In the genomic region with DNA sequence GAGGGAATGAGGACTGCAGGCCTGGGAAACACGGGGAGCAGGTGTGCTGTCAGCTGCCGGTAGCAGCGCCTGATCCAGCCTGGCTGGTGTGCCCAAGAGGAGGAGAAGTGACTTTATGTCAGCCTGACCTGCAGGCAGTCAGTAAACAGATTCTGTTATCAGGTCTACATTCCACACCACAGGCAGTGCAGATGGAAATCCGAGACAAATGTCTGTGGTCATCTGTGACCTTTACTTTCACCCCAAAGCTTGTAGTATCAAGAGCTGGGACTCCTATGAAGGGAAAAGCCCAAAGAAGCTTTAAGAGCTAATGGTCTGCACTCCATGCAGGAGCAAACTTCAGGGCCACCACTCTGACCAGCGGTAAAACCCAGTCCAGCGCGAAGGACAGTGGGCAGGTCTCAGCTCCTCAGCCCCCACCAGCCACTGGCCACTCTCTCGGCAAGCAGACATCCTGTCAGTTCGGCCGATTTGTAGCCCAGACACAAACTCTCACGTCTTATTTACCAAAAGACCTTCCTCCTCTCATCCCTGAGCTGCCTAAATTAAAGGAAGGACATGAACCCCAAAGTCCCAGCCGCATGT, we compare ENCODE assay signal across 1 cellular context.
TF ChIP-seq lines count a peak whose summit lies in the region.

No MANE protein-coding gene starts in this region.

TF ChIP-seq in K562, 482 proteins besides CTCF, POLR2A, EP300 and RAD21 (continued from another document):
- TF ChIP-seq, protein P1, sequence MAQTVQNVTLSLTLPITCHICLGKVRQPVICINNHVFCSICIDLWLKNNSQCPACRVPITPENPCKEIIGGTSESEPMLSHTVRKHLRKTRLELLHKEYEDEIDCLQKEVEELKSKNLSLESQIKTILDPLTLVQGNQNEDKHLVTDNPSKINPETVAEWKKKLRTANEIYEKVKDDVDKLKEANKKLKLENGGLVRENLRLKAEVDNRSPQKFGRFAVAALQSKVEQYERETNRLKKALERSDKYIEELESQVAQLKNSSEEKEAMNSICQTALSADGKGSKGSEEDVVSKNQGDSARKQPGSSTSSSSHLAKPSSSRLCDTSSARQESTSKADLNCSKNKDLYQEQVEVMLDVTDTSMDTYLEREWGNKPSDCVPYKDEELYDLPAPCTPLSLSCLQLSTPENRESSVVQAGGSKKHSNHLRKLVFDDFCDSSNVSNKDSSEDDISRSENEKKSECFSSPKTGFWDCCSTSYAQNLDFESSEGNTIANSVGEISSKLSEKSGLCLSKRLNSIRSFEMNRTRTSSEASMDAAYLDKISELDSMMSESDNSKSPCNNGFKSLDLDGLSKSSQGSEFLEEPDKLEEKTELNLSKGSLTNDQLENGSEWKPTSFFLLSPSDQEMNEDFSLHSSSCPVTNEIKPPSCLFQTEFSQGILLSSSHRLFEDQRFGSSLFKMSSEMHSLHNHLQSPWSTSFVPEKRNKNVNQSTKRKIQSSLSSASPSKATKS (CRISPR knock-in tag; IDR thresholded peaks at IDR 0.05): no peak
- TF ChIP-seq ZNF165 (CRISPR knock-in tag; IDR thresholded peaks at IDR 0.05; ENCODE audit: borderline replicate concordance) (no peak), MYNN (IDR thresholded peaks at IDR 0.05) (peak; percentile 19; the same call in 1 of the 2 replicates), MYNN (CRISPR knock-in tag; IDR thresholded peaks at IDR 0.05) (no peak), SMARCE1 (IDR thresholded peaks at IDR 0.05) (peak; percentile 52; the same call in 1 of the 2 replicates), CEBPB (tag; IDR thresholded peaks at IDR 0.05) (no peak), XRCC4 (IDR thresholded peaks at IDR 0.05; ENCODE audit: extremely low read depth, insufficient read depth, insufficient read length) (no peak), CXXC5 (CRISPR knock-in tag; IDR thresholded peaks at IDR 0.05) (peak; percentile 28; the same call in 1 of the 2 replicates), BMI1 (IDR thresholded peaks at IDR 0.05; ENCODE audit: low read length) (no peak), CREBBP (IDR thresholded peaks at IDR 0.05; ENCODE audit: low read depth, low read length) (no peak), TEAD2 (tag; IDR thresholded peaks at IDR 0.05) (peak; percentile 80), ESRRA (IDR thresholded peaks at IDR 0.05; ENCODE audit: borderline replicate concordance, low read depth) (peak; percentile 96), ZNF197 (CRISPR knock-in tag; IDR thresholded peaks at IDR 0.05; ENCODE audit: low read depth) (no peak)
- TF ChIP-seq, protein P2, sequence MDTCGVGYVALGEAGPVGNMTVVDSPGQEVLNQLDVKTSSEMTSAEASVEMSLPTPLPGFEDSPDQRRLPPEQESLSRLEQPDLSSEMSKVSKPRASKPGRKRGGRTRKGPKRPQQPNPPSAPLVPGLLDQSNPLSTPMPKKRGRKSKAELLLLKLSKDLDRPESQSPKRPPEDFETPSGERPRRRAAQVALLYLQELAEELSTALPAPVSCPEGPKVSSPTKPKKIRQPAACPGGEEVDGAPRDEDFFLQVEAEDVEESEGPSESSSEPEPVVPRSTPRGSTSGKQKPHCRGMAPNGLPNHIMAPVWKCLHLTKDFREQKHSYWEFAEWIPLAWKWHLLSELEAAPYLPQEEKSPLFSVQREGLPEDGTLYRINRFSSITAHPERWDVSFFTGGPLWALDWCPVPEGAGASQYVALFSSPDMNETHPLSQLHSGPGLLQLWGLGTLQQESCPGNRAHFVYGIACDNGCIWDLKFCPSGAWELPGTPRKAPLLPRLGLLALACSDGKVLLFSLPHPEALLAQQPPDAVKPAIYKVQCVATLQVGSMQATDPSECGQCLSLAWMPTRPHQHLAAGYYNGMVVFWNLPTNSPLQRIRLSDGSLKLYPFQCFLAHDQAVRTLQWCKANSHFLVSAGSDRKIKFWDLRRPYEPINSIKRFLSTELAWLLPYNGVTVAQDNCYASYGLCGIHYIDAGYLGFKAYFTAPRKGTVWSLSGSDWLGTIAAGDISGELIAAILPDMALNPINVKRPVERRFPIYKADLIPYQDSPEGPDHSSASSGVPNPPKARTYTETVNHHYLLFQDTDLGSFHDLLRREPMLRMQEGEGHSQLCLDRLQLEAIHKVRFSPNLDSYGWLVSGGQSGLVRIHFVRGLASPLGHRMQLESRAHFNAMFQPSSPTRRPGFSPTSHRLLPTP (IDR thresholded peaks at IDR 0.05; ENCODE audit: borderline replicate concordance, extremely low read depth, insufficient read length): no peak
- TF ChIP-seq, protein P3, sequence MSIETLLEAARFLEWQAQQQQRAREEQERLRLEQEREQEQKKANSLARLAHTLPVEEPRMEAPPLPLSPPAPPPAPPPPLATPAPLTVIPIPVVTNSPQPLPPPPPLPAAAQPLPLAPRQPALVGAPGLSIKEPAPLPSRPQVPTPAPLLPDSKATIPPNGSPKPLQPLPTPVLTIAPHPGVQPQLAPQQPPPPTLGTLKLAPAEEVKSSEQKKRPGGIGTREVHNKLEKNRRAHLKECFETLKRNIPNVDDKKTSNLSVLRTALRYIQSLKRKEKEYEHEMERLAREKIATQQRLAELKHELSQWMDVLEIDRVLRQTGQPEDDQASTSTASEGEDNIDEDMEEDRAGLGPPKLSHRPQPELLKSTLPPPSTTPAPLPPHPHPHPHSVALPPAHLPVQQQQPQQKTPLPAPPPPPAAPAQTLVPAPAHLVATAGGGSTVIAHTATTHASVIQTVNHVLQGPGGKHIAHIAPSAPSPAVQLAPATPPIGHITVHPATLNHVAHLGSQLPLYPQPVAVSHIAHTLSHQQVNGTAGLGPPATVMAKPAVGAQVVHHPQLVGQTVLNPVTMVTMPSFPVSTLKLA (conservative IDR thresholded peaks at IDR 0.05): no peak
